8 cellular contexts compared by ENCODE assay signal in the genomic region with DNA sequence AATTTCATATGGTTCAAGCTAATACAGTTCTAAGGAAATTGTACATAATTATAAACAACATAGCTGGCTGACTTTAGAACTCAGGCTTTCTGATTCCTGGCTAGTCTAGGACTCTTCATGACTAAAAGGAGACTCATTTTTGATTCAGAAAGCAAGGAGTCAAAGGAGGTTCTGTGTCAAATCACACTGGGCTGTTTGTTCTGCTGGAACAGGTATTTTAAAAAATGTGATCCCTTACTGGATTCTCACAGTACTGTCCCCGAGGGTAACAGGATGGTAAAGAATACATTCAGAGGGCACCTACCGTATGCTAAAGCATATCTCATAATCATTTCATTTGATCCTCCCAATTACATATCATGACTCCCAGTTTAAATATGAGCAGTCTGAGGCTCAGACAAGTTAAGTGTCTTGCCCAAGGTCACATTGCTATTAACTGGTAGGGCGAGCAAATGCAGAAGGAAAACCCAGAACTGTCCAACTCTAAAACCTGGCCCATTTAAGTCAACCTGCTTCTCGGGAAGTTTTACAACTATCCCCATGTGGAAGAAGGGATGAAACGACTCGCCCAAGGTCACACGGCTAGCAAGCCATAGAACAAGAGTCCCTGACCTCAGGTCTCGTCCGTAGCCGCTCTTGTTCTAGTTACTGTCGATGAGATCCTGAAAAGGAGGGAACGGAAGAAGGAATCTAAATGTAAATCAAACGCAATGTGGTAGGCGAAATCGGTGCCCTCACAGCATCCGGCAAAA. TPM values are rescaled to one million over a fixed set of nuclear protein-coding genes. Genes with fewer than 3 reads are reported as not detected.
DNase-seq lines count a peak whose midpoint lies in the region; TF ChIP-seq lines count a peak whose summit lies in the region.

No MANE protein-coding gene starts in this region.

- TF ChIP-seq CTCF in GM12864 (IDR thresholded peaks at IDR 0.05; ENCODE audit: low read depth, low read length, missing control alignments) (no peak), OCI-LY7 (conservative IDR thresholded peaks at IDR 0.05; ENCODE audit: low read length) (no peak)

- H3K4me2 ChIP-seq in GM23248 (ENCODE audit: unreplicated experiment) = peak overlapping the region; percentile 95
- peak overlapping the region; percentile 98 for H3K4me2 ChIP-seq in OCI-LY7 (ENCODE audit: low read length)

- H3K9ac ChIP-seq in GM23248 = peak overlapping the region; percentile 94
- peak overlapping the region; percentile 56 for H3K9ac ChIP-seq in endocrine pancreas (ENCODE audit: control insufficient read depth, insufficient read depth, low read length)

- intact Hi-C loops in OCI-LY7 (cut with micrococcal nuclease; ENCODE audit: unreplicated experiment) = loop anchor here (5.0 kb wide), 1 partner anchor 152 kb away; the partner anchor contains the start of gene OMA1

- in situ Hi-C loops in GM23248 (cut with MboI) = no loop called here

- POLR2A ChIA-PET in OCI-LY7 (lab: Charles Lee) = interaction anchor here (0.9 to 1.8 kb wide), 4 partner anchors 10 to 25 kb away, joined by 3 to 5 read pairs (median 4); no protein-coding TSS in a partner anchor

- H4K20me1 ChIP-seq in GM23248 (ENCODE audit: insufficient read depth) = 0 out of 2 replicates have a peak, but pooled peaks cover 3% of the 10 kb centered on the region
- H4K20me1 ChIP-seq in OCI-LY7 (ENCODE audit: insufficient read depth, low read length) = peaks cover 16% of the 10 kb centered on the region; the same call in 1 of the 2 replicates

- H3K4me1 ChIP-seq in GM23248 (ENCODE audit: insufficient read depth) = peaks cover 12% of the 10 kb centered on the region; the same call in 1 of the 2 replicates
- H3K4me1 ChIP-seq in OCI-LY7 (ENCODE audit: insufficient read depth, low read length, poor library complexity, severe bottlenecking) = peaks cover 8% of the 10 kb centered on the region
- peaks cover 18% of the 10 kb centered on the region for H3K4me1 ChIP-seq in endocrine pancreas (ENCODE audit: control insufficient read depth, insufficient read depth, low read length)

- no peaks in the 10 kb centered on the region for H3K9me3 ChIP-seq in GM23248 (ENCODE audit: low read depth)
- H3K9me3 ChIP-seq in OCI-LY7 (ENCODE audit: low read length) = no peaks in the 10 kb centered on the region
- H3K9me3 ChIP-seq in endocrine pancreas (ENCODE audit: control insufficient read depth, low read length) = no peaks in the 10 kb centered on the region

- CTCF ChIA-PET in OCI-LY7 (lab: Charles Lee; ENCODE audit: unreplicated experiment) = interaction anchor here (1.0 kb wide), 1 partner anchor 20 kb away, joined by 6 read pairs; no protein-coding TSS in a partner anchor

- BruUV-seq in OCI-LY7 (replicated peaks; lab: Mats Ljungman, UMichigan) = TSS peak; percentile 72

- H3K27ac ChIP-seq in GM23248 = peak overlapping the region; percentile 65
- peak overlapping the region; percentile 51 for H3K27ac ChIP-seq in OCI-LY7 (ENCODE audit: low read depth, low read length, poor library complexity, severe bottlenecking)

- no peak for DNase-seq in GM12864 (ENCODE audit: low read depth)
- DNase-seq in GM23248 = peak; percentile 59
- DNase-seq in OCI-LY7 (ENCODE audit: low spot score) = no peak
- peak; percentile 33 for DNase-seq in myocyte (ENCODE audit: low read depth)
- no peak for DNase-seq in activated gamma-delta T cell treated with Interleukin-2 at 50 U/mL for 16 hours
- DNase-seq in globus pallidus (ENCODE audit: low spot score) = no peak
- no peak for DNase-seq in AML-193 (lab: John Stamatoyannopoulos, UW)

- H3K79me2 ChIP-seq in GM23248 (ENCODE audit: insufficient read depth) = peaks cover 62% of the 10 kb centered on the region
- H3K79me2 ChIP-seq in OCI-LY7 (ENCODE audit: insufficient read depth, low read depth, low read length) = peaks cover 45% of the 10 kb centered on the region

- H2AFZ ChIP-seq in GM23248 (peak overlapping the region; percentile 81), OCI-LY7 (ENCODE audit: low read length) (peak overlapping the region; percentile 79; the same call in 1 of the 2 replicates)

- H3F3A ChIP-seq in GM23248 (ENCODE audit: insufficient read depth) = no peaks in the 10 kb centered on the region

- H3K27me3 ChIP-seq in GM23248 (replicated peaks; ENCODE audit: insufficient read depth) = no peaks in the 10 kb centered on the region
- no peaks in the 10 kb centered on the region for H3K27me3 ChIP-seq in endocrine pancreas (ENCODE audit: control insufficient read depth, insufficient read depth, low read length)

- H3K36me3 ChIP-seq in GM23248 (ENCODE audit: low read depth) (peaks cover 4% of the 10 kb centered on the region; the same call in 1 of the 2 replicates), OCI-LY7 (ENCODE audit: insufficient read depth, low read length) (peaks cover 21% of the 10 kb centered on the region), endocrine pancreas (ENCODE audit: control insufficient read depth, insufficient read depth, low read length) (no peaks in the 10 kb centered on the region)

- 1 to 2% methylated on average over 16 of the region's 16 CpGs for WGBS in GM23248 (ENCODE audit: low coverage in 1 of 2, low lambda C conversion rate in 2 of 2, missing lambda C conversion rate in 2 of 2), 2 experiments

- H3K4me3 ChIP-seq in GM12864 (ENCODE audit: low read depth, low read length) = peak overlapping the region; percentile 67
- H3K4me3 ChIP-seq in GM23248 = peak overlapping the region; percentile 91
- H3K4me3 ChIP-seq in OCI-LY7 (ENCODE audit: low read depth, low read length, poor library complexity, severe bottlenecking) = peak overlapping the region; percentile 100
- H3K4me3 ChIP-seq in endocrine pancreas (ENCODE audit: control insufficient read depth, insufficient read depth, low read length) = peak overlapping the region; percentile 92

- H3K9me2 ChIP-seq in GM23248 (ENCODE audit: insufficient read depth) (no peaks in the 10 kb centered on the region), OCI-LY7 (ENCODE audit: insufficient read depth, low read length) (no peaks in the 10 kb centered on the region)

RNA-seq across cellular contexts. Expression of gene MYSM1, which starts 0.7 kb away (rescaled TPM):
- total RNA-seq in GM23248 (2014; rRNA removed; shearing (Covaris generic)) = 16.4 and 24.4 TPM in 2 replicates
- 9.3 and 9.5 TPM in 2 replicates for polyA plus RNA-seq in GM23248 (2016; fragmentation: Nextera tagmentation; extraction: Ambion mirVana)
- total RNA-seq in OCI-LY7 (2014; rRNA removed; shearing (Covaris generic)) = 21.3 and 23.9 TPM in 2 replicates
- total RNA-seq in OCI-LY7 (2022) = 48.8 and 53.2 TPM in 2 replicates
- 13.3 and 19.8 TPM in 2 replicates for total RNA-seq in myocyte
- polyA plus RNA-seq in myocyte (2012) = 5.5 TPM

Comparison
In these comparisons a context has a peak if more than half of its experiments do, and no peak if none do; other contexts are left out.
1. DNase-seq: peak in GM23248 (single experiment) and myocyte (single experiment); none in GM12864 (single experiment), OCI-LY7 (single experiment), activated gamma-delta T cell treated with Interleukin-2 at 50 U/mL for 16 hours (single experiment), globus pallidus (single experiment) and AML-193 (0 of 2).
2. Peak in every context shown above with its lines, with median percentiles within 50 percentile points of each other: H3K4me3 ChIP-seq.